12 cellular contexts compared by ENCODE assay signal in the genomic region with DNA sequence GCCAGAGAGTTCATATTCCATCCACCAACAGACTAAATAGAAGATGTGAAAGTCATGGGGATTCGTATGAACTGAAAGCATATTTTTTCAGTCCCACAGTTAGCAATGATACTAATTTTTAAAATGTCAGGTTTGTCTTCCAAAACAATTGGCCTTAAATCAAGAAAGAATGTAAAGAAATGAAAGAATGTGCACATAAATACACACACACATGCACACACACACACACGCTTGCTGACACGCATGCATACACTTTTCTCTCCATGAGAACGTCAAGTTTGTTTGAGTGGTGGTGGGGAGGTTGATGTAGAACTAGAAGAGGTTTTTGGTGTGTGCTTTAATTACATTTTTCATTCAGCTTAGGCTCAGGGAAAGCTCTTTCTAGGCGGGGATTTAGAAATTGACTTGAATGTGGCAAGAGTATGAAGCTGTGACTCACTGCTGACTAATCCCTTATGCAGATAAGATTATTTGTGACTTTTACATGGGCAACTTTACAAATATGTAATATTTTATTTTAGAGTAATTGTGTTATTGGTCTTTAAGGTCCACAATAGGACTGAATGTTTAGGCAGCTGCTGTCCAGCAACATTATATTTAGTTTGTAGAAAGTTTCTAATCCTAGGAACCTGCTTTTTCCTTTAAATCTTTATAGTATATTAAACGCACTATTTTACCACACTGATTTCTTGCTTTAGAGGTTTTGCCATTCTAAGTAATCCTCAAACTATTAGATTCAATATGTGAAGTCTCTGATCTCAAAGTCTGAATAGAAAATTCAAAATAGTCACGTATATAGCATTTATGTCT.
DNase-seq lines count a peak whose midpoint lies in the region; ATAC-seq and TF ChIP-seq lines count a peak whose summit lies in the region.
"Had no signal": no experiment of that assay in that cellular context is flagged by ENCODE, and none has a peak within 500 bp of the region (broad histone marks: within the 10 kb centered on the region; RNA-seq: fewer than 3 reads in every experiment).

No MANE protein-coding gene starts in this region.

- no peak overlapping the region; the same call in 1 of the 2 replicates for H3K27ac ChIP-seq in HEK293 (ENCODE audit: extremely low read depth, low read depth, low read length)
- no peak overlapping the region for H3K27ac ChIP-seq in effector memory CD4-positive, alpha-beta T cell (ENCODE audit: insufficient read depth, low read length, poor library complexity, severe bottlenecking)
- H3K27ac ChIP-seq: neutrophil had no signal

- no peaks in the 10 kb centered on the region for H3K27me3 ChIP-seq in effector memory CD4-positive, alpha-beta T cell (replicated peaks; ENCODE audit: control insufficient read depth, insufficient read depth, low read length, poor library complexity, severe bottlenecking)

- peaks cover 17% of the 10 kb centered on the region for H3K4me1 ChIP-seq in HEK293 (ENCODE audit: control insufficient read depth, insufficient read depth, low read length)
- no peaks in the 10 kb centered on the region for H3K4me1 ChIP-seq in effector memory CD4-positive, alpha-beta T cell (ENCODE audit: control insufficient read depth, insufficient read depth, low read length, poor library complexity, severe bottlenecking)

- no peak for ATAC-seq in GM18861 (IDR thresholded peaks at IDR 0.05; ENCODE audit: unreplicated experiment)

- no peaks in the 10 kb centered on the region for H3K36me3 ChIP-seq in HEK293 (ENCODE audit: control insufficient read depth in 2 of 2, insufficient read depth in 1 of 2, low read length in 2 of 2)
- no peaks in the 10 kb centered on the region for H3K36me3 ChIP-seq in effector memory CD4-positive, alpha-beta T cell (ENCODE audit: control insufficient read depth, insufficient read depth, low read length)
- H3K36me3 ChIP-seq: neutrophil had no signal

- DNase-seq in AG08395 (ENCODE audit: low spot score) (peak; percentile 66), amniotic epithelial cell (ENCODE audit: low read depth) (peak; percentile 92), iris pigment epithelial cell (ENCODE audit: low read depth) (peak; percentile 96)
- no peak for DNase-seq in stimulated activated CD4-positive, alpha-beta T cell treated with anti-CD3 and anti-CD28 coated beads, Interleukin-4, amount 100 ng/mL, for 4 hours
- DNase-seq in effector memory CD4-positive, alpha-beta T cell: no peak
- no peak for DNase-seq in activated CD8-positive, alpha-beta memory T cell treated with anti-CD3 and anti-CD28 coated beads, Interleukin-2, amount 50 U/mL, for 48 hours
- DNase-seq: activated gamma-delta T cell treated with Interleukin-2 at 50 U/mL for 16 hours, head of caudate nucleus, NCI-H1694 had no signal

- no peak overlapping the region for H3K4me3 ChIP-seq in HEK293 (ENCODE audit: low read depth, low read length)
- H3K4me3 ChIP-seq in effector memory CD4-positive, alpha-beta T cell (ENCODE audit: insufficient read depth, low read depth, low read length, poor library complexity, severe bottlenecking): no peak overlapping the region

- no peaks in the 10 kb centered on the region for H3K9me3 ChIP-seq in HEK293 (ENCODE audit: control insufficient read depth, insufficient read depth, low read depth, low read length)
- H3K9me3 ChIP-seq in effector memory CD4-positive, alpha-beta T cell (ENCODE audit: control insufficient read depth, low read length): no peaks in the 10 kb centered on the region
- H3K9me3 ChIP-seq: neutrophil had no signal

- POLR2A ChIA-PET in HEK293 (lab: Yijun Ruan, JAX): no interaction called here

- CTCF ChIA-PET in HEK293 (lab: Yijun Ruan, JAX): interaction anchor here (1.0 kb wide), 1 partner anchor 160 kb away, joined by 4 read pairs; no protein-coding TSS in a partner anchor

- no peak for TF ChIP-seq CTCF in HEK293 (tag by site-specific recombination; IDR thresholded peaks at IDR 0.05)

TF ChIP-seq in HEK293, 187 proteins besides CTCF, POLR2A, EP300 and RAD21 (continues in another document):
- TF ChIP-seq, protein P1, sequence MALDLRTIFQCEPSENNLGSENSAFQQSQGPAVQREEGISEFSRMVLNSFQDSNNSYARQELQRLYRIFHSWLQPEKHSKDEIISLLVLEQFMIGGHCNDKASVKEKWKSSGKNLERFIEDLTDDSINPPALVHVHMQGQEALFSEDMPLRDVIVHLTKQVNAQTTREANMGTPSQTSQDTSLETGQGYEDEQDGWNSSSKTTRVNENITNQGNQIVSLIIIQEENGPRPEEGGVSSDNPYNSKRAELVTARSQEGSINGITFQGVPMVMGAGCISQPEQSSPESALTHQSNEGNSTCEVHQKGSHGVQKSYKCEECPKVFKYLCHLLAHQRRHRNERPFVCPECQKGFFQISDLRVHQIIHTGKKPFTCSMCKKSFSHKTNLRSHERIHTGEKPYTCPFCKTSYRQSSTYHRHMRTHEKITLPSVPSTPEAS (tag by site-specific recombination; IDR thresholded peaks at IDR 0.05): peak; percentile 81
- TF ChIP-seq SP7 (tag by site-specific recombination; IDR thresholded peaks at IDR 0.05) (0 out of 2 replicates have a peak, but pooled peaks have one; percentile 23), ZNF837 (tag by site-specific recombination; IDR thresholded peaks at IDR 0.05) (no peak), MZF1 (tag by site-specific recombination; IDR thresholded peaks at IDR 0.05; ENCODE audit: borderline replicate concordance) (0 out of 2 replicates have a peak, but pooled peaks have one; percentile 45), ZSCAN18 (tag by site-specific recombination; IDR thresholded peaks at IDR 0.05) (no peak), ZNF692 (tag by site-specific recombination; IDR thresholded peaks at IDR 0.05) (0 out of 2 replicates have a peak, but pooled peaks have one; percentile 14), ZEB2 (tag by site-specific recombination; IDR thresholded peaks at IDR 0.05) (peak; percentile 47; the same call in 1 of the 2 replicates), ZNF366 (tag by site-specific recombination; conservative IDR thresholded peaks at IDR 0.05) (peak; percentile 56), GLIS2 (tag by site-specific recombination; IDR thresholded peaks at IDR 0.05) (no peak), TRIM28 (IDR thresholded peaks at IDR 0.05; ENCODE audit: borderline replicate concordance, low read length) (peak; percentile 83), KLF9 (tag by site-specific recombination; IDR thresholded peaks at IDR 0.05; ENCODE audit: low read depth) (no peak), ZNF221 (tag by site-specific recombination; IDR thresholded peaks at IDR 0.05; ENCODE audit: borderline replicate concordance) (no peak)
- TF ChIP-seq, protein P2, sequence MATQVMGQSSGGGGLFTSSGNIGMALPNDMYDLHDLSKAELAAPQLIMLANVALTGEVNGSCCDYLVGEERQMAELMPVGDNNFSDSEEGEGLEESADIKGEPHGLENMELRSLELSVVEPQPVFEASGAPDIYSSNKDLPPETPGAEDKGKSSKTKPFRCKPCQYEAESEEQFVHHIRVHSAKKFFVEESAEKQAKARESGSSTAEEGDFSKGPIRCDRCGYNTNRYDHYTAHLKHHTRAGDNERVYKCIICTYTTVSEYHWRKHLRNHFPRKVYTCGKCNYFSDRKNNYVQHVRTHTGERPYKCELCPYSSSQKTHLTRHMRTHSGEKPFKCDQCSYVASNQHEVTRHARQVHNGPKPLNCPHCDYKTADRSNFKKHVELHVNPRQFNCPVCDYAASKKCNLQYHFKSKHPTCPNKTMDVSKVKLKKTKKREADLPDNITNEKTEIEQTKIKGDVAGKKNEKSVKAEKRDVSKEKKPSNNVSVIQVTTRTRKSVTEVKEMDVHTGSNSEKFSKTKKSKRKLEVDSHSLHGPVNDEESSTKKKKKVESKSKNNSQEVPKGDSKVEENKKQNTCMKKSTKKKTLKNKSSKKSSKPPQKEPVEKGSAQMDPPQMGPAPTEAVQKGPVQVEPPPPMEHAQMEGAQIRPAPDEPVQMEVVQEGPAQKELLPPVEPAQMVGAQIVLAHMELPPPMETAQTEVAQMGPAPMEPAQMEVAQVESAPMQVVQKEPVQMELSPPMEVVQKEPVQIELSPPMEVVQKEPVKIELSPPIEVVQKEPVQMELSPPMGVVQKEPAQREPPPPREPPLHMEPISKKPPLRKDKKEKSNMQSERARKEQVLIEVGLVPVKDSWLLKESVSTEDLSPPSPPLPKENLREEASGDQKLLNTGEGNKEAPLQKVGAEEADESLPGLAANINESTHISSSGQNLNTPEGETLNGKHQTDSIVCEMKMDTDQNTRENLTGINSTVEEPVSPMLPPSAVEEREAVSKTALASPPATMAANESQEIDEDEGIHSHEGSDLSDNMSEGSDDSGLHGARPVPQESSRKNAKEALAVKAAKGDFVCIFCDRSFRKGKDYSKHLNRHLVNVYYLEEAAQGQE (tag by site-specific recombination; IDR thresholded peaks at IDR 0.05): peak; percentile 71

Comparison
In these comparisons a context has a peak if more than half of its experiments do, and no peak if none do; other contexts are left out.
1. DNase-seq: peak in AG08395 (single experiment), amniotic epithelial cell (single experiment) and iris pigment epithelial cell (single experiment); none in stimulated activated CD4-positive, alpha-beta T cell treated with anti-CD3 and anti-CD28 coated beads, Interleukin-4, amount 100 ng/mL, for 4 hours (0 of 2), effector memory CD4-positive, alpha-beta T cell (0 of 3) and activated CD8-positive, alpha-beta memory T cell treated with anti-CD3 and anti-CD28 coated beads, Interleukin-2, amount 50 U/mL, for 48 hours (single experiment).